29 cellular contexts compared by ENCODE assay signal in genomic region chr6:32057966-32058365, GRCh38. TPM values are rescaled to one million over a fixed set of nuclear protein-coding genes. Genes with fewer than 3 reads are reported as not detected.
"Had no signal": no experiment of that assay in that cellular context is flagged by ENCODE, and none has a peak within 500 bp of the region (broad histone marks: within the 10 kb centered on the region; RNA-seq: fewer than 3 reads in every experiment).

No MANE protein-coding gene starts in this region.

- H3K4me3 ChIP-seq: lower lobe of right lung, testis, uterus had no signal

- FAIRE-seq: bronchial epithelial cell, colon, endometrium, keratinocyte, TTC549 had no signal

- H3K27me3 ChIP-seq: testis, uterus had no signal

- H3K27ac ChIP-seq: lower lobe of right lung, testis, uterus, VCaP had no signal

- ATAC-seq: activated CD4-positive, CD25-positive, alpha-beta regulatory T cell treated with anti-CD3 and anti-CD28 coated beads, Interleukin-2, amount 50 U/mL, for 24 hours; left lobe of liver; lower lobe of right lung; natural killer cell had no signal

- DNase-seq: activated CD4-positive, alpha-beta T cell treated with anti-CD3 and anti-CD28 coated beads for 48 hours; activated CD4-positive, alpha-beta T cell treated with anti-CD3 and anti-CD28 coated beads, Interleukin-2, amount 50 U/mL, for 48 hours; activated CD8-positive, alpha-beta memory T cell treated with anti-CD3 and anti-CD28 coated beads for 24 hours; activated gamma-delta T cell; activated naive CD4-positive, alpha-beta T cell treated with anti-CD3 and anti-CD28 coated beads, Interleukin-2, amount 10 ng/mL, durations not matched to agents 7 days and 5 days; activated naive CD8-positive, alpha-beta T cell treated with anti-CD3 and anti-CD28 coated beads, Interleukin-2, amount 10 ng/mL, durations not matched to agents 7 days and 5 days; amniotic stem cell; effector CD8-positive, alpha-beta T cell; hippocampal formation; lower lobe of right lung; mesendoderm; natural killer cell; stimulated activated CD4-positive, alpha-beta T cell treated with anti-CD3 and anti-CD28 coated beads, Interleukin-15, amount 100 ng/mL, for 24 hours; stimulated activated naive CD4-positive, alpha-beta T cell; T-helper 9 cell; testis; uterus had no signal

- H3K4me1 ChIP-seq: lower lobe of right lung, testis, uterus had no signal

- H3K36me3 ChIP-seq: uterus had no signal

- H3K9me3 ChIP-seq: lower lobe of right lung, testis, uterus had no signal

RNA-seq across cellular contexts. Expression of gene CYP21A2, which starts 19.8 kb away (rescaled TPM):
- total RNA-seq: bronchial epithelial cell, dermis microvascular lymphatic vessel endothelial cell, epithelial cell of proximal tubule, fibroblast of lung, mononuclear cell had no signal
- polyA plus RNA-seq: fibroblast of lung had no signal
